2 cellular contexts compared by ENCODE assay signal in the genomic region with DNA sequence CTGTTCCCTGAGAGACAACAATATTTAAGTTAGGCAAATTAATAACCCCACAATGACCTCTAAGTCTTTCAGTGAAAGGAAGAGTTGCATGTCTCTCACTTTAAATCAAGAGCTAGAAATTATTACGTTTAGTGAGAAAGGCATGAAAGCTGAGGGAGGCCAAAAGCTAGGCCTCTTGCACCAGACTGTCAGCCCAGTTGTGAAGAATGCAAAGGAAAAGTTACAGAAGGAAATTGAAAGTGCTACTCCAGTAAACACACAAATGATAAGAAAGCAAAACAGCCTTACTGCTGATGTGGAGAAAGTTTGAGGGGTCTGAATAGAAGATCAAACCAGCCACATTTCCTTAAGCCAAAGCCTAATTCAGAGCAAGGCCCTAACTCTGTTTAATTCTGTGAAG.
TF ChIP-seq lines count a peak whose summit lies in the region.

No MANE protein-coding gene starts in this region.

TF ChIP-seq in SK-N-SH, 30 proteins besides CTCF, POLR2A, EP300 and RAD21:
- TF ChIP-seq EZH2phosphoT487 (IDR thresholded peaks at IDR 0.05; ENCODE audit: borderline replicate concordance, low read depth) (no peak), RCOR1 (IDR thresholded peaks at IDR 0.05; ENCODE audit: low read length) (no peak), SMC3 (IDR thresholded peaks at IDR 0.05; ENCODE audit: low read depth, low read length) (no peak), POLR2AphosphoS5 (IDR thresholded peaks at IDR 0.05; ENCODE audit: low read depth, low read length) (no peak)

TF ChIP-seq in SK-N-SH treated with all-trans-retinoic acid at 6 μM for 48 hours, 23 proteins besides CTCF, POLR2A, EP300 and RAD21:
- TF ChIP-seq OSR1 (CRISPR knock-in tag; IDR thresholded peaks at IDR 0.05), result no peak
- TF ChIP-seq, protein P1, sequence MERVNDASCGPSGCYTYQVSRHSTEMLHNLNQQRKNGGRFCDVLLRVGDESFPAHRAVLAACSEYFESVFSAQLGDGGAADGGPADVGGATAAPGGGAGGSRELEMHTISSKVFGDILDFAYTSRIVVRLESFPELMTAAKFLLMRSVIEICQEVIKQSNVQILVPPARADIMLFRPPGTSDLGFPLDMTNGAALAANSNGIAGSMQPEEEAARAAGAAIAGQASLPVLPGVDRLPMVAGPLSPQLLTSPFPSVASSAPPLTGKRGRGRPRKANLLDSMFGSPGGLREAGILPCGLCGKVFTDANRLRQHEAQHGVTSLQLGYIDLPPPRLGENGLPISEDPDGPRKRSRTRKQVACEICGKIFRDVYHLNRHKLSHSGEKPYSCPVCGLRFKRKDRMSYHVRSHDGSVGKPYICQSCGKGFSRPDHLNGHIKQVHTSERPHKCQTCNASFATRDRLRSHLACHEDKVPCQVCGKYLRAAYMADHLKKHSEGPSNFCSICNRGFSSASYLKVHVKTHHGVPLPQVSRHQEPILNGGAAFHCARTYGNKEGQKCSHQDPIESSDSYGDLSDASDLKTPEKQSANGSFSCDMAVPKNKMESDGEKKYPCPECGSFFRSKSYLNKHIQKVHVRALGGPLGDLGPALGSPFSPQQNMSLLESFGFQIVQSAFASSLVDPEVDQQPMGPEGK (CRISPR knock-in tag; IDR thresholded peaks at IDR 0.05; ENCODE audit: borderline replicate concordance), result no peak
- TF ChIP-seq CSDC2 (CRISPR knock-in tag; IDR thresholded peaks at IDR 0.05), result no peak
- TF ChIP-seq ARNTL (CRISPR knock-in tag; IDR thresholded peaks at IDR 0.05; ENCODE audit: borderline replicate concordance, low read depth), result no peak
- no peak for TF ChIP-seq ZC3H10 (CRISPR knock-in tag; IDR thresholded peaks at IDR 0.05)
- TF ChIP-seq ISL1 (CRISPR knock-in tag; IDR thresholded peaks at IDR 0.05), result no peak
- no peak for TF ChIP-seq ZNF8 (CRISPR knock-in tag; IDR thresholded peaks at IDR 0.05)
- no peak for TF ChIP-seq BACH2 (CRISPR knock-in tag; IDR thresholded peaks at IDR 0.05; ENCODE audit: borderline replicate concordance)
- TF ChIP-seq, protein P2, sequence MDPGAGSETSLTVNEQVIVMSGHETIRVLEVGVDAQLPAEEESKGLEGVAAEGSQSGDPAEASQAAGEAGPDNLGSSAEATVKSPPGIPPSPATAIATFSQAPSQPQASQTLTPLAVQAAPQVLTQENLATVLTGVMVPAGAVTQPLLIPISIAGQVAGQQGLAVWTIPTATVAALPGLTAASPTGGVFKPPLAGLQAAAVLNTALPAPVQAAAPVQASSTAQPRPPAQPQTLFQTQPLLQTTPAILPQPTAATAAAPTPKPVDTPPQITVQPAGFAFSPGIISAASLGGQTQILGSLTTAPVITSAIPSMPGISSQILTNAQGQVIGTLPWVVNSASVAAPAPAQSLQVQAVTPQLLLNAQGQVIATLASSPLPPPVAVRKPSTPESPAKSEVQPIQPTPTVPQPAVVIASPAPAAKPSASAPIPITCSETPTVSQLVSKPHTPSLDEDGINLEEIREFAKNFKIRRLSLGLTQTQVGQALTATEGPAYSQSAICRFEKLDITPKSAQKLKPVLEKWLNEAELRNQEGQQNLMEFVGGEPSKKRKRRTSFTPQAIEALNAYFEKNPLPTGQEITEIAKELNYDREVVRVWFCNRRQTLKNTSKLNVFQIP (CRISPR knock-in tag; IDR thresholded peaks at IDR 0.05; ENCODE audit: borderline replicate concordance, low read depth), result no peak
- no peak for TF ChIP-seq ZNF70 (CRISPR knock-in tag; IDR thresholded peaks at IDR 0.05)
- TF ChIP-seq TCF4 (CRISPR knock-in tag; IDR thresholded peaks at IDR 0.05; ENCODE audit: borderline replicate concordance), result no peak
- no peak for TF ChIP-seq PPARA (CRISPR knock-in tag; IDR thresholded peaks at IDR 0.05; ENCODE audit: borderline replicate concordance)
- no peak for TF ChIP-seq TOX (CRISPR knock-in tag; IDR thresholded peaks at IDR 0.05; ENCODE audit: borderline replicate concordance)
- TF ChIP-seq RARB (CRISPR knock-in tag; IDR thresholded peaks at IDR 0.05), result no peak
